In genomic region chr1:218572046-218572445, GRCh38 we compare ENCODE assay signal across 21 cellular contexts.
DNase-seq lines count a peak whose midpoint lies in the region; ATAC-seq, FAIRE-seq and TF ChIP-seq lines count a peak whose summit lies in the region.
"Had no signal": no experiment of that assay in that cellular context is flagged by ENCODE, and none has a peak within 500 bp of the region (broad histone marks: within the 10 kb centered on the region; RNA-seq: fewer than 3 reads in every experiment).

No MANE protein-coding gene starts in this region.

- H3K4me3 ChIP-seq in HAP-1 (no peak overlapping the region), mesenchymal stem cell (ENCODE audit: insufficient read depth in 1 of 2, low read depth in 1 of 2, low read length in 2 of 2) (no peak overlapping the region)
- H3K4me3 ChIP-seq: BLaER1 treated with 17β-estradiol and CSF1 and Interleukin-3, amounts not matched to agents 10 nM and 100 nM; K562 had no signal

- H3K36me3 ChIP-seq in HAP-1 (replicated peaks) (no peaks in the 10 kb centered on the region), mesenchymal stem cell (ENCODE audit: control insufficient read depth in 1 of 2, insufficient read depth in 2 of 2, low read depth in 1 of 2, low read length in 2 of 2) (no peaks in the 10 kb centered on the region)
- H3K36me3 ChIP-seq: BLaER1 treated with 17β-estradiol and CSF1 and Interleukin-3, amounts not matched to agents 10 nM and 100 nM had no signal

- no peak overlapping the region for H3K9ac ChIP-seq in mesenchymal stem cell (ENCODE audit: low read length)
- H3K9ac ChIP-seq: BLaER1 treated with 17β-estradiol and CSF1 and Interleukin-3, amounts not matched to agents 10 nM and 100 nM had no signal

- no peaks in the 10 kb centered on the region for H3K9me3 ChIP-seq in HAP-1
- H3K9me3 ChIP-seq in mesenchymal stem cell (ENCODE audit: control insufficient read depth, low read length) = peaks cover 7% of the 10 kb centered on the region
- H3K9me3 ChIP-seq: BLaER1 treated with 17β-estradiol and CSF1 and Interleukin-3, amounts not matched to agents 10 nM and 100 nM had no signal

- TF ChIP-seq POLR2A in GM12891 (IDR thresholded peaks at IDR 0.05; ENCODE audit: low read depth, low read length) = no peak

- H2AK5ac ChIP-seq in mesenchymal stem cell (ENCODE audit: low read length, severe bottlenecking) = peak overlapping the region; percentile 46

- no peak overlapping the region for H2BK15ac ChIP-seq in mesenchymal stem cell (ENCODE audit: low read depth, poor library complexity, severe bottlenecking)

- FAIRE-seq in GM12891 (lab: Jason Lieb, UNC) = no peak
- FAIRE-seq: G401.6, GM12892, GM18507, HTR-8/SVneo, K562 had no signal

- no peak overlapping the region for H3K4ac ChIP-seq in mesenchymal stem cell (ENCODE audit: low read depth in 1 of 2, low read length in 2 of 2)

- H2BK12ac ChIP-seq in mesenchymal stem cell (ENCODE audit: low read length in 2 of 2) = no peak overlapping the region

- H4K91ac ChIP-seq in mesenchymal stem cell (ENCODE audit: low read length) = no peak overlapping the region

- H3K27me3 ChIP-seq in HAP-1 (ENCODE audit: low read depth) (no peaks in the 10 kb centered on the region), mesenchymal stem cell (ENCODE audit: control insufficient read depth in 1 of 2, insufficient read depth in 1 of 2, low read length in 2 of 2) (no peaks in the 10 kb centered on the region)
- H3K27me3 ChIP-seq: BLaER1 treated with 17β-estradiol and CSF1 and Interleukin-3, amounts not matched to agents 10 nM and 100 nM had no signal

- DNase-seq in HAP-1 (ENCODE audit: low spot score in 2 of 2) (peak; percentile 42 to 58), mesenchymal stem cell (no peak), GM12891 (ENCODE audit: insufficient read length, low spot score) (no peak)
- no peak for DNase-seq in stimulated activated CD8-positive, alpha-beta memory T cell treated with anti-CD3 and anti-CD28 coated beads, Interleukin-4, amount 100 ng/mL, for 48 hours
- no peak for DNase-seq in stimulated activated CD4-positive, alpha-beta T cell treated with anti-CD3 and anti-CD28 coated beads, Interleukin-15, amount 100 ng/mL, for 24 hours
- DNase-seq: CD4-positive, CD25-positive, alpha-beta regulatory T cell; CD8-positive, alpha-beta memory T cell; COR-L47; DMS 273 treated with DMSO at 0.1 percent for 48 hours; DND-41; GOT3; H9; IMR-90 had no signal

- WGBS in mesenchymal stem cell = 98% methylated on average over 4 of the region's 4 CpGs

- H2AFZ ChIP-seq in mesenchymal stem cell (ENCODE audit: low read depth, low read length) = no peak overlapping the region

- no peak overlapping the region for H4K8ac ChIP-seq in mesenchymal stem cell (ENCODE audit: low read length)

- no peak overlapping the region for H3K23ac ChIP-seq in mesenchymal stem cell (ENCODE audit: low read length in 2 of 2)

- in situ Hi-C loops in HAP-1 (cut with MboI; ENCODE audit: low sequenced_read_pairs) = no loop called here

- no peak overlapping the region for H2BK5ac ChIP-seq in mesenchymal stem cell (ENCODE audit: low read depth, low read length, poor library complexity, severe bottlenecking)

- ATAC-seq in HG02938 (IDR thresholded peaks at IDR 0.05; ENCODE audit: unreplicated experiment) = no peak
- ATAC-seq: K562 had no signal

- no peak overlapping the region for H3K4me2 ChIP-seq in mesenchymal stem cell (ENCODE audit: low read length, poor library complexity, severe bottlenecking)
- H3K4me2 ChIP-seq: BLaER1 treated with 17β-estradiol and CSF1 and Interleukin-3, amounts not matched to agents 10 nM and 100 nM had no signal

- H3K14ac ChIP-seq in mesenchymal stem cell (ENCODE audit: low read length in 2 of 2) = no peak overlapping the region

- H3K18ac ChIP-seq in mesenchymal stem cell (ENCODE audit: low read depth in 1 of 2, low read length in 2 of 2) = no peak overlapping the region

- no peak for TF ChIP-seq CTCF in VCaP (conservative IDR thresholded peaks at IDR 0.05)

- no peak overlapping the region for H2BK120ac ChIP-seq in mesenchymal stem cell (ENCODE audit: low read depth, low read length)

- H3K27ac ChIP-seq in VCaP = peak overlapping the region; percentile 88
- H3K27ac ChIP-seq in mesenchymal stem cell (ENCODE audit: low read length, poor library complexity, severe bottlenecking) = no peak overlapping the region
- H3K27ac ChIP-seq: BLaER1 treated with 17β-estradiol and CSF1 and Interleukin-3, amounts not matched to agents 10 nM and 100 nM had no signal

- H3K4me1 ChIP-seq in HAP-1 = peaks cover 28% of the 10 kb centered on the region
- no peaks in the 10 kb centered on the region for H3K4me1 ChIP-seq in mesenchymal stem cell (ENCODE audit: control insufficient read depth, insufficient read depth, low read depth, low read length)
- H3K4me1 ChIP-seq: BLaER1 treated with 17β-estradiol and CSF1 and Interleukin-3, amounts not matched to agents 10 nM and 100 nM had no signal

- H3K79me1 ChIP-seq in mesenchymal stem cell (replicated peaks; ENCODE audit: low read length, poor library complexity, severe bottlenecking) = no peaks in the 10 kb centered on the region

TF ChIP-seq in GM12891, 5 proteins besides CTCF, POLR2A, EP300 and RAD21:
- TF ChIP-seq SPI1 (IDR thresholded peaks at IDR 0.05; ENCODE audit: low read depth, low read length) (no peak), POU2F2 (IDR thresholded peaks at IDR 0.05; ENCODE audit: low read depth, low read length) (no peak), PAX5 (IDR thresholded peaks at IDR 0.05; ENCODE audit: insufficient read depth, low read length, severe bottlenecking) (no peak), POLR2AphosphoS5 (IDR thresholded peaks at IDR 0.05; ENCODE audit: low read depth, low read length) (no peak), TAF1 (IDR thresholded peaks at IDR 0.05; ENCODE audit: low read depth, low read length) (no peak)

Comparison
In these comparisons a context has a peak if more than half of its experiments do, and no peak if none do; other contexts are left out.
1. DNase-seq: peak in HAP-1 (2 of 2); none in mesenchymal stem cell (single experiment), stimulated activated CD8-positive, alpha-beta memory T cell treated with anti-CD3 and anti-CD28 coated beads, Interleukin-4, amount 100 ng/mL, for 48 hours (single experiment), stimulated activated CD4-positive, alpha-beta T cell treated with anti-CD3 and anti-CD28 coated beads, Interleukin-15, amount 100 ng/mL, for 24 hours (single experiment) and GM12891 (single experiment).